31 cellular contexts compared by ENCODE assay signal in genomic region chr22:48356731-48357130, GRCh38.
"Had no signal": no experiment of that assay in that cellular context is flagged by ENCODE, and none has a peak within 500 bp of the region (broad histone marks: within the 10 kb centered on the region; RNA-seq: fewer than 3 reads in every experiment).

No MANE protein-coding gene starts in this region.

- H3K27me3 Mint-ChIP-seq: progenitor cell of endocrine pancreas had no signal

- H3K79me2 ChIP-seq: parathyroid adenoma had no signal

- H3K4me1 Mint-ChIP-seq: naive thymus-derived CD8-positive, alpha-beta T cell; stimulated activated naive CD8-positive, alpha-beta T cell treated with anti-CD3 and anti-CD28 coated beads, Interleukin-15, amount 100 ng/mL, for 72 hours had no signal

- H3K36me3 Mint-ChIP-seq: naive thymus-derived CD8-positive, alpha-beta T cell had no signal

- H3K9me3 ChIP-seq: gastrocnemius medialis, heart right ventricle, left ventricle myocardium inferior, lower lobe of right lung, neutrophil, right lobe of liver, thyroid gland, vagina had no signal

- FAIRE-seq: colon, islet of Langerhans had no signal

- H3K9me3 Mint-ChIP-seq: endodermal cell; naive thymus-derived CD8-positive, alpha-beta T cell; nephron progenitor cell; stimulated activated naive CD8-positive, alpha-beta T cell treated with anti-CD3 and anti-CD28 coated beads, Interleukin-15, amount 100 ng/mL, for 72 hours had no signal

- H3K36me3 ChIP-seq: gastrocnemius medialis, heart right ventricle, left ventricle myocardium inferior, lower lobe of right lung, neutrophil, right lobe of liver, thyroid gland, vagina had no signal

- H3K27ac ChIP-seq: dorsolateral prefrontal cortex, epithelial cell of prostate, gastrocnemius medialis, heart right ventricle, left ventricle myocardium inferior, lower lobe of right lung, neutrophil, parathyroid adenoma, right lobe of liver, thyroid gland, vagina had no signal

- DNase-seq: dorsolateral prefrontal cortex; effector CD8-positive, alpha-beta T cell; foreskin fibroblast; gastrocnemius medialis; heart right ventricle; hippocampal formation; kidney glomerular epithelial cell; left colon; left ventricle myocardium inferior; lower lobe of right lung; naive thymus-derived CD8-positive, alpha-beta T cell; stimulated activated CD4-positive, alpha-beta T cell treated with anti-CD3 and anti-CD28 coated beads, Interleukin-12 subunit alpha, Interleukin-12 subunit beta, amount 100 ng/mL, for 4 hours; stimulated activated CD4-positive, alpha-beta T cell treated with anti-CD3 and anti-CD28 coated beads, Interleukin-1b, Interleukin-23, amount 100 ng/mL, for 48 hours; stimulated activated CD4-positive, alpha-beta T cell treated with anti-CD3 and anti-CD28 coated beads, Interleukin-4, amount 100 ng/mL, for 1 hour; stimulated activated CD8-positive, alpha-beta memory T cell treated with anti-CD3 and anti-CD28 coated beads, Interleukin-4, amount 100 ng/mL, for 48 hours; stimulated activated naive CD4-positive, alpha-beta T cell; stimulated activated naive CD8-positive, alpha-beta T cell treated with anti-CD3 and anti-CD28 coated beads, Interleukin-15, amount 100 ng/mL, for 72 hours; thyroid gland; trophoblast cell had no signal

- H3K4me2 ChIP-seq: smooth muscle cell had no signal

- H3K27ac Mint-ChIP-seq: endodermal cell; naive thymus-derived CD8-positive, alpha-beta T cell; nephron progenitor cell; progenitor cell of endocrine pancreas had no signal

- H3K27me3 ChIP-seq: neutrophil, right lobe of liver, thyroid gland, vagina had no signal

- H2AFZ ChIP-seq: parathyroid adenoma had no signal

- H3K4me1 ChIP-seq: gastrocnemius medialis, heart right ventricle, left ventricle myocardium inferior, lower lobe of right lung, parathyroid adenoma, right lobe of liver, thyroid gland, vagina had no signal

- ATAC-seq: esophagus mucosa; gastrocnemius medialis; heart right ventricle; left colon; lower lobe of right lung; naive thymus-derived CD8-positive, alpha-beta T cell; right lobe of liver; stimulated activated naive CD8-positive, alpha-beta T cell treated with anti-CD3 and anti-CD28 coated beads, Interleukin-15, amount 100 ng/mL, for 72 hours had no signal

- H3K4me3 ChIP-seq: dorsolateral prefrontal cortex, gastrocnemius medialis, heart right ventricle, left ventricle myocardium inferior, lower lobe of right lung, right lobe of liver, smooth muscle cell, thyroid gland, vagina had no signal

- H3K4me3 Mint-ChIP-seq: endodermal cell; naive thymus-derived CD8-positive, alpha-beta T cell; nephron progenitor cell; stimulated activated naive CD8-positive, alpha-beta T cell treated with anti-CD3 and anti-CD28 coated beads, Interleukin-15, amount 100 ng/mL, for 72 hours had no signal
